In genomic region chr17:64686705-64687104, GRCh38 we compare ENCODE assay signal across 21 cellular contexts.
"Had no signal": no experiment of that assay in that cellular context is flagged by ENCODE, and none has a peak within 500 bp of the region (broad histone marks: within the 10 kb centered on the region; RNA-seq: fewer than 3 reads in every experiment).

No MANE protein-coding gene starts in this region.

- H3K9me3 ChIP-seq: neutrophil, thoracic aorta, upper lobe of right lung had no signal

- H3K36me3 ChIP-seq: neutrophil, thoracic aorta, upper lobe of right lung had no signal

- ATAC-seq: activated CD4-positive, CD25-positive, alpha-beta regulatory T cell treated with anti-CD3 and anti-CD28 coated beads, Interleukin-2, amount 50 U/mL, for 24 hours; activated naive CD8-positive, alpha-beta T cell treated with anti-CD3 and anti-CD28 coated beads, Interleukin-2, amount 50 U/mL, for 24 hours; activated T-cell treated with anti-CD3 and anti-CD28 coated beads, Interleukin-2, amount 50 U/mL, for 4 hours; esophagus mucosa; natural killer cell; sciatic nerve; stimulated activated memory B cell treated with anti-CD40 and anti-IgM and Interleukin-4, amounts not matched to agents 10 μg/mL and 1 μg/mL and 100 μg/mL, for 72 hours; upper lobe of right lung had no signal

- DNase-seq: activated CD4-positive, alpha-beta T cell treated with anti-CD3 and anti-CD28 coated beads, Interleukin-2, amount 50 U/mL, for 1 hour; activated CD8-positive, alpha-beta memory T cell treated with anti-CD3 and anti-CD28 coated beads, Interleukin-2, amount 50 U/mL, for 4 hours; activated effector memory CD4-positive, alpha-beta T cell treated with Interleukin-2 at 50 U/mL for 16 hours; activated naive CD4-positive, alpha-beta T cell treated with anti-CD3 and anti-CD28 coated beads, Interleukin-2, amount 10 ng/mL, durations not matched to agents 7 days and 5 days; activated naive CD8-positive, alpha-beta T cell treated with anti-CD3 and anti-CD28 coated beads, Interleukin-2, amount 50 U/mL, for 24 hours; activated T-cell treated with anti-CD3 and anti-CD28 coated beads, Interleukin-2, amount 50 U/mL, for 4 hours; anterior cingulate cortex; caudate nucleus; immature natural killer cell; mesendoderm; natural killer cell; stimulated activated CD4-positive, alpha-beta T cell treated with anti-CD3 and anti-CD28 coated beads, Interleukin-4, amount 100 ng/mL, for 24 hours; upper lobe of right lung had no signal

- H3K27ac ChIP-seq: neutrophil, parathyroid adenoma, thoracic aorta, upper lobe of right lung had no signal

- H2AFZ ChIP-seq: parathyroid adenoma had no signal

- H3K9ac ChIP-seq: parathyroid adenoma had no signal

- H3K79me2 ChIP-seq: parathyroid adenoma had no signal

- H3K4me1 ChIP-seq: parathyroid adenoma, upper lobe of right lung had no signal

- H3K27me3 ChIP-seq: neutrophil, upper lobe of right lung had no signal

- H3K4me3 ChIP-seq: smooth muscle cell, thoracic aorta, upper lobe of right lung had no signal

- H3K4me2 ChIP-seq: smooth muscle cell had no signal
